In the genomic region with DNA sequence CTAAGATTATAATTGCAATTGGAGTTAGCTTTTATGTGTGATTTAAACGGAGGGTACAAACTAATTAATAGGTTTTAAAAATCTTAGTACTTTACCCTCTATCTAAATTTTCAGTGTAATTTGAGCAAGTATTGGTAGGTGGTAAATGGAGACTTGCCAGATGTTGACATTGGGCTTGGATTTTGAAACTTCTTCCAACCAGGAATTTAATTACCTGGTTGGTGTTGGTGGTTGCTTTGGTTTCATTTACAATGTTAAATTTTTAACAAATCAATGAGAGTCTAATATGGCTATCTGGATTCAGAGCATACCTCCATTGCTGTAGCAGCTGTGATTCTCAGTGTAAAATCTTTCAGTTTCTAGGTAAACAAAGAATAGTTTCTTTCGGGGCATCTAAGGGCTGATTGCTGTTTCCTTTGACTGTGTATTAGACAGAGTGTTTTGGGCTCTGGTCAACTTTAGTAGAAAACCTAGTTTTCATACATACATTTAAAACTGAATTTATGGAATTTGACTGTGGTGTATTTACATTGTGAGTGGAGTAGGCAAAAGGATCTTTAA, we compare ENCODE assay signal across 8 cellular contexts. TPM values are rescaled to one million over a fixed set of nuclear protein-coding genes. Genes with fewer than 3 reads are reported as not detected.
A peak's percentile ranks its signal among the peaks of the same experiment; 100 is the strongest.
DNase-seq lines count a peak whose midpoint lies in the region; ATAC-seq and TF ChIP-seq lines count a peak whose summit lies in the region.

No MANE protein-coding gene starts in this region.

- peak overlapping the region; percentile 65 for H3K4me3 Mint-ChIP-seq in activated naive CD8-positive, alpha-beta T cell treated with anti-CD3 and anti-CD28 coated beads, Interleukin-2, amount 50 U/mL, for 24 hours
- H3K4me3 Mint-ChIP-seq in activated naive CD8-positive, alpha-beta T cell treated with anti-CD3 and anti-CD28 coated beads for 36 hours, result no peak overlapping the region

- peaks cover 3% of the 10 kb centered on the region for H4K20me1 ChIP-seq in hepatocyte (ENCODE audit: insufficient read depth, poor library complexity, severe bottlenecking)

- TF ChIP-seq CTCF in hepatocyte (IDR thresholded peaks at IDR 0.05; ENCODE audit: poor library complexity), result no peak
- TF ChIP-seq CTCF in thyroid gland (IDR thresholded peaks at IDR 0.05), result no peak

- H3K4me3 ChIP-seq in HUES6 (ENCODE audit: low read depth, low read length) (peak overlapping the region; percentile 69), hepatocyte (peak overlapping the region; percentile 85), thyroid gland (replicated peaks in 1 of 3) (peak overlapping the region in 1 of 3 donors; percentile 63)

- H3K4me1 Mint-ChIP-seq in activated naive CD8-positive, alpha-beta T cell treated with anti-CD3 and anti-CD28 coated beads, Interleukin-2, amount 50 U/mL, for 24 hours, result peaks cover 44% of the 10 kb centered on the region
- H3K4me1 Mint-ChIP-seq in activated naive CD8-positive, alpha-beta T cell treated with anti-CD3 and anti-CD28 coated beads for 36 hours, result peaks cover 15% of the 10 kb centered on the region

- no peak overlapping the region for H3K27ac ChIP-seq in HUES6 (ENCODE audit: low read depth, low read length)
- H3K27ac ChIP-seq in hepatocyte, result peak overlapping the region; percentile 88
- H3K27ac ChIP-seq in thyroid gland, result peak overlapping the region; percentile 77 to 83 (median 79)

- 17% methylated on average over 2 of the region's 2 CpGs for WGBS in hepatocyte (ENCODE audit: low lambda C conversion rate, missing lambda C conversion rate)
- WGBS in thyroid gland, 2 donors, result 44 to 49% methylated on average over 2 of the region's 2 CpGs

- H3K27ac Mint-ChIP-seq in activated naive CD8-positive, alpha-beta T cell treated with anti-CD3 and anti-CD28 coated beads, Interleukin-2, amount 50 U/mL, for 24 hours, result no peak overlapping the region
- no peak overlapping the region for H3K27ac Mint-ChIP-seq in activated naive CD8-positive, alpha-beta T cell treated with anti-CD3 and anti-CD28 coated beads for 36 hours

- H2AFZ ChIP-seq in hepatocyte, result no peak overlapping the region

- H3K79me2 ChIP-seq in hepatocyte, result peaks cover 68% of the 10 kb centered on the region

- TF ChIP-seq POLR2A in thyroid gland (IDR thresholded peaks at IDR 0.05), result no peak

- H3K36me3 ChIP-seq in HUES6 (ENCODE audit: control insufficient read depth, insufficient read depth, low read length), result peaks cover 21% of the 10 kb centered on the region; the same call in 1 of the 2 replicates
- H3K36me3 ChIP-seq in hepatocyte (replicated peaks; ENCODE audit: insufficient read depth, low read depth), result no peaks in the 10 kb centered on the region
- no peaks in the 10 kb centered on the region for H3K36me3 ChIP-seq in thyroid gland

- intact Hi-C loops in thyroid gland (cut with DNase I), result no loop called here

- H3K27me3 ChIP-seq in HUES6 (ENCODE audit: control insufficient read depth, insufficient read depth, low read length) (no peaks in the 10 kb centered on the region), hepatocyte (no peaks in the 10 kb centered on the region), thyroid gland (no peaks in the 10 kb centered on the region)

- no peak for ATAC-seq in activated naive CD8-positive, alpha-beta T cell treated with anti-CD3 and anti-CD28 coated beads, Interleukin-2, amount 50 U/mL, for 24 hours
- ATAC-seq in esophagus mucosa, result no peak

- no peak for DNase-seq in activated naive CD8-positive, alpha-beta T cell treated with anti-CD3 and anti-CD28 coated beads, Interleukin-2, amount 50 U/mL, for 24 hours
- DNase-seq in activated naive CD8-positive, alpha-beta T cell treated with anti-CD3 and anti-CD28 coated beads for 36 hours, result no peak
- DNase-seq in hepatocyte (ENCODE audit: low spot score) (no peak), thyroid gland (no peak), HuH-7.5 (ENCODE audit: low spot score) (no peak), NCI-H1092 (lab: John Stamatoyannopoulos, UW) (no peak)

- peaks cover 4% of the 10 kb centered on the region for H3K9me3 Mint-ChIP-seq in activated naive CD8-positive, alpha-beta T cell treated with anti-CD3 and anti-CD28 coated beads, Interleukin-2, amount 50 U/mL, for 24 hours
- no peaks in the 10 kb centered on the region for H3K9me3 Mint-ChIP-seq in activated naive CD8-positive, alpha-beta T cell treated with anti-CD3 and anti-CD28 coated beads for 36 hours

- H3K36me3 Mint-ChIP-seq in activated naive CD8-positive, alpha-beta T cell treated with anti-CD3 and anti-CD28 coated beads, Interleukin-2, amount 50 U/mL, for 24 hours (ENCODE audit: low read depth), result no peaks in the 10 kb centered on the region
- no peaks in the 10 kb centered on the region for H3K36me3 Mint-ChIP-seq in activated naive CD8-positive, alpha-beta T cell treated with anti-CD3 and anti-CD28 coated beads for 36 hours

- H3K4me2 ChIP-seq in hepatocyte, result peak overlapping the region; percentile 93

- H3K4me1 ChIP-seq in HUES6 (ENCODE audit: control insufficient read depth, insufficient read depth, low read length) (peaks cover 12% of the 10 kb centered on the region), hepatocyte (ENCODE audit: insufficient read depth) (peaks cover 32% of the 10 kb centered on the region), thyroid gland (peaks cover 20 to 25% of the 10 kb centered on the region in 2 donors)

- H3K9ac ChIP-seq in HUES6 (ENCODE audit: low read length), result no peak overlapping the region

- no peaks in the 10 kb centered on the region for H3K9me2 ChIP-seq in hepatocyte (replicated peaks; ENCODE audit: insufficient read depth)

- H3K9me3 ChIP-seq in HUES6 (ENCODE audit: control insufficient read depth, insufficient read depth, low read depth, low read length) (no peaks in the 10 kb centered on the region), hepatocyte (ENCODE audit: low read depth) (no peaks in the 10 kb centered on the region), thyroid gland (no peaks in the 10 kb centered on the region)

- peaks cover 39% of the 10 kb centered on the region for H3K27me3 Mint-ChIP-seq in activated naive CD8-positive, alpha-beta T cell treated with anti-CD3 and anti-CD28 coated beads, Interleukin-2, amount 50 U/mL, for 24 hours
- H3K27me3 Mint-ChIP-seq in activated naive CD8-positive, alpha-beta T cell treated with anti-CD3 and anti-CD28 coated beads for 36 hours, result peaks cover 59% of the 10 kb centered on the region

RNA-seq across cellular contexts. Expression of gene DAPK1, which starts 1.9 kb away (rescaled TPM):
- 1 to 10 TPM; 1.6 to 1.9 TPM for total RNA-seq in activated naive CD8-positive, alpha-beta T cell treated with anti-CD3 and anti-CD28 coated beads for 36 hours
- total RNA-seq in hepatocyte (47.7 and 62.3 TPM in 2 replicates), thyroid gland (10 to 100 TPM; 32.0 to 76.2 (median 38.2) TPM), esophagus mucosa (5.4 TPM)
- polyA plus RNA-seq in hepatocyte, result 44.4 and 46.9 TPM in 2 replicates
